In genomic region chr14:52918486-52918885, GRCh38 we compare ENCODE assay signal across 8 cellular contexts. TPM values are rescaled to one million over a fixed set of nuclear protein-coding genes. Genes with fewer than 3 reads are reported as not detected.
DNase-seq lines count a peak whose midpoint lies in the region; ATAC-seq and FAIRE-seq lines count a peak whose summit lies in the region.

No MANE protein-coding gene starts in this region.

- H3K4me1 Mint-ChIP-seq in activated T-cell treated with anti-CD3 and anti-CD28 coated beads, Interleukin-2, amount 50 U/mL, for 4 hours (ENCODE audit: low read depth) = peaks cover 28% of the 10 kb centered on the region

- peak; percentile 93 for ATAC-seq in GM21360 (IDR thresholded peaks at IDR 0.05; ENCODE audit: unreplicated experiment)
- peak; percentile 95 to 98 for ATAC-seq in activated T-cell treated with anti-CD3 and anti-CD28 coated beads, Interleukin-2, amount 50 U/mL, for 4 hours

- H3K4me3 Mint-ChIP-seq in activated T-cell treated with anti-CD3 and anti-CD28 coated beads, Interleukin-2, amount 50 U/mL, for 4 hours = no peak overlapping the region

- peak; percentile 54 for DNase-seq in GM03348 (ENCODE audit: low spot score)
- DNase-seq in HPDE6-E6E7 (ENCODE audit: extremely low spot score) = peak; percentile 25
- DNase-seq in activated T-cell treated with anti-CD3 and anti-CD28 coated beads, Interleukin-2, amount 50 U/mL, for 4 hours = peak; percentile 8
- DNase-seq in nucleus accumbens (lab: John Stamatoyannopoulos, UW) = no peak
- no peak for DNase-seq in NCI-H82 treated with DMSO at 0.1 percent for 48 hours (lab: John Stamatoyannopoulos, UW; ENCODE audit: unreplicated experiment)
- no peak for DNase-seq in NCI-H446 treated with DMSO at 0.1 percent for 48 hours (lab: John Stamatoyannopoulos, UW)

- no peaks in the 10 kb centered on the region for H3K27me3 Mint-ChIP-seq in activated T-cell treated with anti-CD3 and anti-CD28 coated beads, Interleukin-2, amount 50 U/mL, for 4 hours (ENCODE audit: low read depth)

- H3K9me3 Mint-ChIP-seq in activated T-cell treated with anti-CD3 and anti-CD28 coated beads, Interleukin-2, amount 50 U/mL, for 4 hours = no peaks in the 10 kb centered on the region

- H3K36me3 Mint-ChIP-seq in activated T-cell treated with anti-CD3 and anti-CD28 coated beads, Interleukin-2, amount 50 U/mL, for 4 hours (ENCODE audit: insufficient read depth) = no peaks in the 10 kb centered on the region

- FAIRE-seq in islet of Langerhans (lab: Jason Lieb, UNC) = peak; percentile 13

RNA-seq across cellular contexts. Expression of gene FERMT2, which starts 32.4 kb away (rescaled TPM):
- 1 to 10 TPM in 2 of 3 donors, under 1 TPM in 1; 0.94 to 1.9 (median 1.6) TPM for total RNA-seq in activated T-cell treated with anti-CD3 and anti-CD28 coated beads, Interleukin-2, amount 50 U/mL, for 4 hours

Comparison
In these comparisons a context has a peak if more than half of its experiments do, and no peak if none do; other contexts are left out.
1. DNase-seq: peak in GM03348 (single experiment), HPDE6-E6E7 (single experiment) and activated T-cell treated with anti-CD3 and anti-CD28 coated beads, Interleukin-2, amount 50 U/mL, for 4 hours (single experiment); none in nucleus accumbens (0 of 56), NCI-H82 treated with DMSO at 0.1 percent for 48 hours (single experiment) and NCI-H446 treated with DMSO at 0.1 percent for 48 hours (single experiment).